ENCODE assay signal across 8 cellular contexts in genomic region chr3:102180291-102180931, GRCh38.
A peak's percentile ranks its signal among the peaks of the same experiment; 100 is the strongest.
DNase-seq lines count a peak whose midpoint lies in the region; ATAC-seq and TF ChIP-seq lines count a peak whose summit lies in the region.

No MANE protein-coding gene starts in this region.

- H3K4me3 ChIP-seq in A673 (ENCODE audit: low read depth, low read length, poor library complexity, severe bottlenecking) (no peak overlapping the region), SJCRH30 (peak overlapping the region; percentile 18), left ventricle myocardium inferior (peak overlapping the region; percentile 37), transverse colon (no peak overlapping the region)

- DNase-seq in A673 (ENCODE audit: low spot score) = peak; percentile 93
- peak in 1 of 2 experiments; percentile 23 for DNase-seq in SJCRH30
- no peak for DNase-seq in left ventricle myocardium inferior
- no peak for DNase-seq in transverse colon
- DNase-seq in activated T-helper 1 cell treated with anti-CD3 and anti-CD28 coated beads, Interleukin-12 subunit alpha, Interleukin-12 subunit beta, Interleukin-2, Interleukin-4 antibody, amounts not matched to agents 30 ng/mL and 10 ng/mL and 1 ng/mL, durations not matched to agents 14 hours and 24 hours and 36 hours (ENCODE audit: low spot score) = no peak
- no peak for DNase-seq in C1 segment of cervical spinal cord (lab: John Stamatoyannopoulos, UW)
- no peak for DNase-seq in DMS79 (lab: John Stamatoyannopoulos, UW)

- no peak overlapping the region for H3K4me3 Mint-ChIP-seq in activated T-helper 1 cell treated with anti-CD3 and anti-CD28 coated beads, Interleukin-12 subunit alpha, Interleukin-12 subunit beta, Interleukin-2, Interleukin-4 antibody, amounts not matched to agents 30 ng/mL and 10 ng/mL and 1 ng/mL, durations not matched to agents 14 hours and 24 hours and 36 hours

- in situ Hi-C loops in transverse colon (cut with MboI; ENCODE audit: low pct_ligation_motif_present in 1 of 4, low pct_unique_long_range_greater_than_20kb in 1 of 4, low sequenced_read_pairs in 3 of 4) = no loop called here

- H3K36me3 Mint-ChIP-seq in activated T-helper 1 cell treated with anti-CD3 and anti-CD28 coated beads, Interleukin-12 subunit alpha, Interleukin-12 subunit beta, Interleukin-2, Interleukin-4 antibody, amounts not matched to agents 30 ng/mL and 10 ng/mL and 1 ng/mL, durations not matched to agents 14 hours and 24 hours and 36 hours (ENCODE audit: low read depth) = peaks cover 3% of the 10 kb centered on the region

- peaks cover 6% of the 10 kb centered on the region for H3K4me1 Mint-ChIP-seq in activated T-helper 1 cell treated with anti-CD3 and anti-CD28 coated beads, Interleukin-12 subunit alpha, Interleukin-12 subunit beta, Interleukin-2, Interleukin-4 antibody, amounts not matched to agents 30 ng/mL and 10 ng/mL and 1 ng/mL, durations not matched to agents 14 hours and 24 hours and 36 hours (ENCODE audit: low read depth)

- TF ChIP-seq POLR2A in transverse colon (IDR thresholded peaks at IDR 0.05) = no peak

- no peaks in the 10 kb centered on the region for H3K27me3 Mint-ChIP-seq in activated T-helper 1 cell treated with anti-CD3 and anti-CD28 coated beads, Interleukin-12 subunit alpha, Interleukin-12 subunit beta, Interleukin-2, Interleukin-4 antibody, amounts not matched to agents 30 ng/mL and 10 ng/mL and 1 ng/mL, durations not matched to agents 14 hours and 24 hours and 36 hours (ENCODE audit: insufficient read depth)

- no peak for TF ChIP-seq EP300 in transverse colon (IDR thresholded peaks at IDR 0.05; ENCODE audit: low read depth)

- ATAC-seq in GM21423 (IDR thresholded peaks at IDR 0.05; ENCODE audit: unreplicated experiment) = peak; percentile 55

- WGBS in transverse colon (ENCODE audit: low coverage in 1 of 2), 2 donors = 27 to 32% methylated on average over 7 of the region's 7 CpGs

- no peaks in the 10 kb centered on the region for H3K9me3 Mint-ChIP-seq in activated T-helper 1 cell treated with anti-CD3 and anti-CD28 coated beads, Interleukin-12 subunit alpha, Interleukin-12 subunit beta, Interleukin-2, Interleukin-4 antibody, amounts not matched to agents 30 ng/mL and 10 ng/mL and 1 ng/mL, durations not matched to agents 14 hours and 24 hours and 36 hours

- H3K27ac ChIP-seq in A673 (ENCODE audit: low read depth, low read length, poor library complexity, severe bottlenecking) (peak overlapping the region; percentile 94), SJCRH30 (0 out of 2 replicates have a peak overlapping the region, but pooled peaks have one; percentile 2), left ventricle myocardium inferior (replicated peaks) (peak overlapping the region; percentile 81), transverse colon (peak overlapping the region; percentile 49 to 67 (median 58))

- H3K36me3 ChIP-seq in A673 (ENCODE audit: insufficient read depth, low read length, poor library complexity, severe bottlenecking) = no peaks in the 10 kb centered on the region
- no peaks in the 10 kb centered on the region for H3K36me3 ChIP-seq in SJCRH30
- H3K36me3 ChIP-seq in left ventricle myocardium inferior = no peaks in the 10 kb centered on the region
- no peaks in the 10 kb centered on the region for H3K36me3 ChIP-seq in transverse colon

- TF ChIP-seq CTCF in A673 (conservative IDR thresholded peaks at IDR 0.05; ENCODE audit: low read depth, low read length) = no peak
- TF ChIP-seq CTCF in left ventricle myocardium inferior (IDR thresholded peaks at IDR 0.05; ENCODE audit: borderline replicate concordance) = no peak
- TF ChIP-seq CTCF in transverse colon (IDR thresholded peaks at IDR 0.05) = no peak

- POLR2A ChIA-PET in A673 (lab: Charles Lee; ENCODE audit: low non-redundant PET) = interaction anchor here (0.7 kb wide), 1 partner anchor 141 kb away, joined by 4 read pairs; no protein-coding TSS in a partner anchor

- H3K4me1 ChIP-seq in A673 (ENCODE audit: insufficient read depth, low read length, poor library complexity, severe bottlenecking) (peaks cover 60% of the 10 kb centered on the region), SJCRH30 (peaks cover 27% of the 10 kb centered on the region), left ventricle myocardium inferior (peaks cover 48% of the 10 kb centered on the region), transverse colon (peaks cover 5 to 40% (median 32%) of the 10 kb centered on the region in 4 donors)

- no peak overlapping the region for H3K27ac Mint-ChIP-seq in activated T-helper 1 cell treated with anti-CD3 and anti-CD28 coated beads, Interleukin-12 subunit alpha, Interleukin-12 subunit beta, Interleukin-2, Interleukin-4 antibody, amounts not matched to agents 30 ng/mL and 10 ng/mL and 1 ng/mL, durations not matched to agents 14 hours and 24 hours and 36 hours

- intact Hi-C loops in A673 (cut with micrococcal nuclease; ENCODE audit: unreplicated experiment) (loop anchor here (5.0 to 10.0 kb wide), 2 partner anchors 98 to 146 kb away; no protein-coding TSS in a partner anchor), left ventricle myocardium inferior (cut with micrococcal nuclease) (no loop called here), transverse colon (cut with DNase I; ENCODE audit: low total_unique reads) (no loop called here)
- intact Hi-C loops in activated T-helper 1 cell treated with anti-CD3 and anti-CD28 coated beads, Interleukin-12 subunit alpha, Interleukin-12 subunit beta, Interleukin-2, Interleukin-4 antibody, amounts not matched to agents 30 ng/mL and 10 ng/mL and 1 ng/mL, durations not matched to agents 14 hours and 24 hours and 36 hours (cut with micrococcal nuclease) = no loop called here

- CTCF ChIA-PET in A673 (lab: Charles Lee) = no interaction called here

- BruUV-seq in A673 (replicated peaks; lab: Mats Ljungman, UMichigan) = TSS peak; percentile 93

- H3K9me3 ChIP-seq in A673 (ENCODE audit: low read depth, low read length, poor library complexity, severe bottlenecking) (no peaks in the 10 kb centered on the region), SJCRH30 (replicated peaks) (0 out of 2 replicates have a peak, but pooled peaks cover 3% of the 10 kb centered on the region), left ventricle myocardium inferior (replicated peaks) (no peaks in the 10 kb centered on the region), transverse colon (no peaks in the 10 kb centered on the region)

- no peaks in the 10 kb centered on the region for H3K27me3 ChIP-seq in A673 (replicated peaks; ENCODE audit: insufficient read depth, low read depth, low read length, poor library complexity)
- no peaks in the 10 kb centered on the region for H3K27me3 ChIP-seq in SJCRH30
- no peaks in the 10 kb centered on the region for H3K27me3 ChIP-seq in left ventricle myocardium inferior (ENCODE audit: low read depth)
- no peaks in the 10 kb centered on the region for H3K27me3 ChIP-seq in transverse colon

Comparison
In these comparisons a context has a peak if more than half of its experiments do, and no peak if none do; other contexts are left out.
1. H3K27ac ChIP-seq: peak in every context shown above with its lines; median percentile 94 in A673; 81 in left ventricle myocardium inferior; 58 in transverse colon; 2 in SJCRH30.
2. H3K4me3 ChIP-seq: peak in SJCRH30 (single experiment) and left ventricle myocardium inferior (single experiment); none in A673 (single experiment) and transverse colon (0 of 4).